Comparison of ENCODE assay signal across 3 cellular contexts in the genomic region with DNA sequence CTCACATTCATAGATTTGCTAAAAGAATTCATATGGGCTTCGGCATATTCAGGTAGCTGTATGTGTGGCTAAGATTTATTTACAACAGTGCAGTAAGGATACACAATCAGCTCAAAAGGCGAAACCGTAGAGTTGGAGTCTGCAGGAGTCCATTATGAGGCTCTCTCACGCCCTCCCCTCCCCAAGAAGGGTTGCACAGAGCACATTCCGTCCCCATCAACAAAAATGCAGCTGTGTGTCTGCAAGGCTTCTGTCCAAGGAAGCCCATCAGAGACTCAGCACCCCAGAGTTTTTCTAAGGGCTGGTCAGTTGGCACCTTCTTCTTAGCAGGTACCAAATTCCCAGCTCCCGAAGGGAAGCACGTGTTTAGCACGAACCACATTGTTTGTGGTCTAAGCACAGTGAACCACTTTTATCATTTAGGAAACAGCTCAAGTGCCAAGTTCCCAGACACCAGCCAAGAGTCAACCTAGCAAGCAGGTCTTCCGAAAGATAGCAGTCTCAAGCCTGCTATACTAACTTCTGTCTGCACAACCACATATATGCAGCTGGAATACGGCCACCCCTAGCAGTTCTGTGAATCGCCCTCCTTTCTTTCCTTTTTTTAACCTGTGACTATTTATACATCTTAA.
TF ChIP-seq lines count a peak whose summit lies in the region.

No MANE protein-coding gene starts in this region.

TF ChIP-seq in liver, 16 proteins besides CTCF, POLR2A, EP300 and RAD21:
- TF ChIP-seq SP1 (IDR thresholded peaks at IDR 0.05) = no peak
- no peak for TF ChIP-seq FOXA2 (IDR thresholded peaks at IDR 0.05)

TF ChIP-seq in HepG2, 621 proteins besides CTCF, POLR2A, EP300 and RAD21:
- TF ChIP-seq ZFP62 (CRISPR knock-in tag; IDR thresholded peaks at IDR 0.05) (no peak), ZNF552 (CRISPR knock-in tag; IDR thresholded peaks at IDR 0.05; ENCODE audit: borderline replicate concordance) (no peak), ZMYM2 (CRISPR knock-in tag; IDR thresholded peaks at IDR 0.05) (no peak), SCMH1 (CRISPR knock-in tag; IDR thresholded peaks at IDR 0.05; ENCODE audit: borderline replicate concordance) (no peak), NFRKB (IDR thresholded peaks at IDR 0.05) (no peak), MTF1 (CRISPR knock-in tag; IDR thresholded peaks at IDR 0.05) (no peak), ZNF230 (CRISPR knock-in tag; IDR thresholded peaks at IDR 0.05) (no peak), ZNF782 (CRISPR knock-in tag; IDR thresholded peaks at IDR 0.05; ENCODE audit: borderline replicate concordance) (no peak), ZNF329 (CRISPR knock-in tag; IDR thresholded peaks at IDR 0.05; ENCODE audit: low read depth) (no peak), ZNF549 (CRISPR knock-in tag; IDR thresholded peaks at IDR 0.05) (no peak), ZNF780A (CRISPR knock-in tag; IDR thresholded peaks at IDR 0.05) (no peak), ZNF446 (CRISPR knock-in tag; IDR thresholded peaks at IDR 0.05) (no peak)
- TF ChIP-seq, protein P1, sequence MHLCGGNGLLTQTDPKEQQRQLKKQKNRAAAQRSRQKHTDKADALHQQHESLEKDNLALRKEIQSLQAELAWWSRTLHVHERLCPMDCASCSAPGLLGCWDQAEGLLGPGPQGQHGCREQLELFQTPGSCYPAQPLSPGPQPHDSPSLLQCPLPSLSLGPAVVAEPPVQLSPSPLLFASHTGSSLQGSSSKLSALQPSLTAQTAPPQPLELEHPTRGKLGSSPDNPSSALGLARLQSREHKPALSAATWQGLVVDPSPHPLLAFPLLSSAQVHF (CRISPR knock-in tag; IDR thresholded peaks at IDR 0.05) = no peak
- TF ChIP-seq, protein P2, sequence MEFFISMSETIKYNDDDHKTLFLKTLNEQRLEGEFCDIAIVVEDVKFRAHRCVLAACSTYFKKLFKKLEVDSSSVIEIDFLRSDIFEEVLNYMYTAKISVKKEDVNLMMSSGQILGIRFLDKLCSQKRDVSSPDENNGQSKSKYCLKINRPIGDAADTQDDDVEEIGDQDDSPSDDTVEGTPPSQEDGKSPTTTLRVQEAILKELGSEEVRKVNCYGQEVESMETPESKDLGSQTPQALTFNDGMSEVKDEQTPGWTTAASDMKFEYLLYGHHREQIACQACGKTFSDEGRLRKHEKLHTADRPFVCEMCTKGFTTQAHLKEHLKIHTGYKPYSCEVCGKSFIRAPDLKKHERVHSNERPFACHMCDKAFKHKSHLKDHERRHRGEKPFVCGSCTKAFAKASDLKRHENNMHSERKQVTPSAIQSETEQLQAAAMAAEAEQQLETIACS (CRISPR knock-in tag; IDR thresholded peaks at IDR 0.05) = no peak
- TF ChIP-seq, protein P3, sequence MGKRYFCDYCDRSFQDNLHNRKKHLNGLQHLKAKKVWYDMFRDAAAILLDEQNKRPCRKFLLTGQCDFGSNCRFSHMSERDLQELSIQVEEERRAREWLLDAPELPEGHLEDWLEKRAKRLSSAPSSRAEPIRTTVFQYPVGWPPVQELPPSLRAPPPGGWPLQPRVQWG (CRISPR knock-in tag; IDR thresholded peaks at IDR 0.05; ENCODE audit: borderline replicate concordance, low read depth) = no peak
- TF ChIP-seq, protein P4, sequence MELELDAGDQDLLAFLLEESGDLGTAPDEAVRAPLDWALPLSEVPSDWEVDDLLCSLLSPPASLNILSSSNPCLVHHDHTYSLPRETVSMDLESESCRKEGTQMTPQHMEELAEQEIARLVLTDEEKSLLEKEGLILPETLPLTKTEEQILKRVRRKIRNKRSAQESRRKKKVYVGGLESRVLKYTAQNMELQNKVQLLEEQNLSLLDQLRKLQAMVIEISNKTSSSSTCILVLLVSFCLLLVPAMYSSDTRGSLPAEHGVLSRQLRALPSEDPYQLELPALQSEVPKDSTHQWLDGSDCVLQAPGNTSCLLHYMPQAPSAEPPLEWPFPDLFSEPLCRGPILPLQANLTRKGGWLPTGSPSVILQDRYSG (CRISPR knock-in tag; IDR thresholded peaks at IDR 0.05) = no peak
- TF ChIP-seq, protein P5, sequence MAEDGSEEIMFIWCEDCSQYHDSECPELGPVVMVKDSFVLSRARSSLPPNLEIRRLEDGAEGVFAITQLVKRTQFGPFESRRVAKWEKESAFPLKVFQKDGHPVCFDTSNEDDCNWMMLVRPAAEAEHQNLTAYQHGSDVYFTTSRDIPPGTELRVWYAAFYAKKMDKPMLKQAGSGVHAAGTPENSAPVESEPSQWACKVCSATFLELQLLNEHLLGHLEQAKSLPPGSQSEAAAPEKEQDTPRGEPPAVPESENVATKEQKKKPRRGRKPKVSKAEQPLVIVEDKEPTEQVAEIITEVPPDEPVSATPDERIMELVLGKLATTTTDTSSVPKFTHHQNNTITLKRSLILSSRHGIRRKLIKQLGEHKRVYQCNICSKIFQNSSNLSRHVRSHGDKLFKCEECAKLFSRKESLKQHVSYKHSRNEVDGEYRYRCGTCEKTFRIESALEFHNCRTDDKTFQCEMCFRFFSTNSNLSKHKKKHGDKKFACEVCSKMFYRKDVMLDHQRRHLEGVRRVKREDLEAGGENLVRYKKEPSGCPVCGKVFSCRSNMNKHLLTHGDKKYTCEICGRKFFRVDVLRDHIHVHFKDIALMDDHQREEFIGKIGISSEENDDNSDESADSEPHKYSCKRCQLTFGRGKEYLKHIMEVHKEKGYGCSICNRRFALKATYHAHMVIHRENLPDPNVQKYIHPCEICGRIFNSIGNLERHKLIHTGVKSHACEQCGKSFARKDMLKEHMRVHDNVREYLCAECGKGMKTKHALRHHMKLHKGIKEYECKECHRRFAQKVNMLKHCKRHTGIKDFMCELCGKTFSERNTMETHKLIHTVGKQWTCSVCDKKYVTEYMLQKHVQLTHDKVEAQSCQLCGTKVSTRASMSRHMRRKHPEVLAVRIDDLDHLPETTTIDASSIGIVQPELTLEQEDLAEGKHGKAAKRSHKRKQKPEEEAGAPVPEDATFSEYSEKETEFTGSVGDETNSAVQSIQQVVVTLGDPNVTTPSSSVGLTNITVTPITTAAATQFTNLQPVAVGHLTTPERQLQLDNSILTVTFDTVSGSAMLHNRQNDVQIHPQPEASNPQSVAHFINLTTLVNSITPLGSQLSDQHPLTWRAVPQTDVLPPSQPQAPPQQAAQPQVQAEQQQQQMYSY (CRISPR knock-in tag; IDR thresholded peaks at IDR 0.05) = no peak
- TF ChIP-seq, protein P6, sequence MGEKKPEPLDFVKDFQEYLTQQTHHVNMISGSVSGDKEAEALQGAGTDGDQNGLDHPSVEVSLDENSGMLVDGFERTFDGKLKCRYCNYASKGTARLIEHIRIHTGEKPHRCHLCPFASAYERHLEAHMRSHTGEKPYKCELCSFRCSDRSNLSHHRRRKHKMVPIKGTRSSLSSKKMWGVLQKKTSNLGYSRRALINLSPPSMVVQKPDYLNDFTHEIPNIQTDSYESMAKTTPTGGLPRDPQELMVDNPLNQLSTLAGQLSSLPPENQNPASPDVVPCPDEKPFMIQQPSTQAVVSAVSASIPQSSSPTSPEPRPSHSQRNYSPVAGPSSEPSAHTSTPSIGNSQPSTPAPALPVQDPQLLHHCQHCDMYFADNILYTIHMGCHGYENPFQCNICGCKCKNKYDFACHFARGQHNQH (CRISPR knock-in tag; IDR thresholded peaks at IDR 0.05) = no peak
- TF ChIP-seq, protein P7, sequence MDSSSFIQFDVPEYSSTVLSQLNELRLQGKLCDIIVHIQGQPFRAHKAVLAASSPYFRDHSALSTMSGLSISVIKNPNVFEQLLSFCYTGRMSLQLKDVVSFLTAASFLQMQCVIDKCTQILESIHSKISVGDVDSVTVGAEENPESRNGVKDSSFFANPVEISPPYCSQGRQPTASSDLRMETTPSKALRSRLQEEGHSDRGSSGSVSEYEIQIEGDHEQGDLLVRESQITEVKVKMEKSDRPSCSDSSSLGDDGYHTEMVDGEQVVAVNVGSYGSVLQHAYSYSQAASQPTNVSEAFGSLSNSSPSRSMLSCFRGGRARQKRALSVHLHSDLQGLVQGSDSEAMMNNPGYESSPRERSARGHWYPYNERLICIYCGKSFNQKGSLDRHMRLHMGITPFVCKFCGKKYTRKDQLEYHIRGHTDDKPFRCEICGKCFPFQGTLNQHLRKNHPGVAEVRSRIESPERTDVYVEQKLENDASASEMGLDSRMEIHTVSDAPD (CRISPR knock-in tag; IDR thresholded peaks at IDR 0.05) = no peak
TF ChIP-seq in HepG2: peak in this region for 0.

TF ChIP-seq in endothelial cell of umbilical vein, 7 proteins besides CTCF, POLR2A, EP300 and RAD21:
- no peak for TF ChIP-seq MYC (IDR thresholded peaks at IDR 0.05; ENCODE audit: low read depth, low read length)
- TF ChIP-seq, protein P8, sequence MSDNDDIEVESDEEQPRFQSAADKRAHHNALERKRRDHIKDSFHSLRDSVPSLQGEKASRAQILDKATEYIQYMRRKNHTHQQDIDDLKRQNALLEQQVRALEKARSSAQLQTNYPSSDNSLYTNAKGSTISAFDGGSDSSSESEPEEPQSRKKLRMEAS (IDR thresholded peaks at IDR 0.05; ENCODE audit: insufficient read depth, insufficient read length) = peak; percentile 81
